Comparison of ENCODE assay signal across 28 cellular contexts in the genomic region with DNA sequence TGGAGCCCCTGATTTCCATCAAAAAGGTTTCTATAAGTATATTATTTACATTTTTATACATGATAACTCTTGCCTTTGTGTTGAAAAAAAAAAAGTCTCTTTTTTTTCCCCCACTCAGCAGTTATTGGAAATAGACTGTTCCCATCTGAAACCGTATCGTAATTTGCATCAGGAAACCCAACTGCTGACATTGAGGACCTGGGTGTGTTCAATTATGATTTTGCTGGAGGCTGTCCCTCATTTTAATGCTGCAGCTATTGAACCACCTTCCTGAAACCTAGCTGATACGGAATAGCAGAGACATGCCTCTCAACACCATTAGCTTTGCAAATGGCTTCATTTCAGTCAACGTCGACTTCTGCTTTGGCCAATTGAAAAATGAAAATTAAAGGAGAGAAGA.
"Had no signal": no experiment of that assay in that cellular context is flagged by ENCODE, and none has a peak within 500 bp of the region (broad histone marks: within the 10 kb centered on the region; RNA-seq: fewer than 3 reads in every experiment).

No MANE protein-coding gene starts in this region.

- H3K27me3 ChIP-seq: breast epithelium had no signal

- DNase-seq: activated CD4-positive, alpha-beta T cell treated with anti-CD3 and anti-CD28 coated beads for 48 hours; activated CD4-positive, alpha-beta T cell treated with anti-CD3 and anti-CD28 coated beads, Interleukin-2, amount 50 U/mL, for 4 hours; activated CD4-positive, CD25-positive, alpha-beta regulatory T cell treated with anti-CD3 and anti-CD28 coated beads, Interleukin-2, amount 50 U/mL, for 72 hours; activated CD8-positive, alpha-beta memory T cell treated with anti-CD3 and anti-CD28 coated beads, Interleukin-2, amount 50 U/mL, for 48 hours; activated CD8-positive, alpha-beta T cell treated with anti-CD3 and anti-CD28 coated beads, Interleukin-2, amount 10 ng/mL, durations not matched to agents 7 days and 5 days; activated effector memory CD4-positive, alpha-beta T cell treated with Interleukin-2 at 50 U/mL for 16 hours; activated naive CD4-positive, alpha-beta T cell; activated T-cell treated with anti-CD3 and anti-CD28 coated beads, Interleukin-2, amount 50 U/mL, for 1 hour; aorta; central memory CD4-positive, alpha-beta T cell; Karpas-422; MM.1S; NCI-H146; NCI-H187 treated with DMSO at 0.1 percent for 48 hours; NCI-H2081 treated with DMSO at 0.1 percent for 48 hours; NCI-H2171; NCI-H2227 treated with DMSO at 0.1 percent for 48 hours; NCI-H446 treated with DMSO at 0.1 percent for 48 hours; NCI-H524 treated with DMSO at 0.1 percent for 48 hours; NCI-H82; OCI-M1; RPMI8226; T-helper 17 cell; T-helper 9 cell had no signal

- H3K27ac ChIP-seq: breast epithelium had no signal

- ATAC-seq: activated CD8-positive, alpha-beta T cell treated with anti-CD3 and anti-CD28 coated beads, Interleukin-2, amount 10 ng/mL, durations not matched to agents 7 days and 5 days; Panc1; Right ventricle myocardium inferior; T-helper 17 cell; WTC11 had no signal

- H3K36me3 ChIP-seq: breast epithelium had no signal

- H3K4me1 ChIP-seq: breast epithelium had no signal

- H3K4me3 ChIP-seq: breast epithelium had no signal
